Comparison of ENCODE assay signal across 8 cellular contexts in genomic region chr1:51330331-51331201, GRCh38. TPM values are rescaled to one million over a fixed set of nuclear protein-coding genes. Genes with fewer than 3 reads are reported as not detected.
DNase-seq lines count a peak whose midpoint lies in the region; ATAC-seq, FAIRE-seq and TF ChIP-seq lines count a peak whose summit lies in the region.

TSS of gene TTC39A (minus strand) at chr1:51330562. CDS start at chr1:51330477, 85 bp downstream.

- TF ChIP-seq CTCF in GM12878 (IDR thresholded peaks at IDR 0.05 in 2 of 3, conservative IDR thresholded peaks at IDR 0.05 in 1 of 3; ENCODE audit: control insufficient read depth in 2 of 3, extremely low read depth in 1 of 3, insufficient read depth in 1 of 3, low read depth in 3 of 3, low read length in 3 of 3), result no peak
- no peak for TF ChIP-seq CTCF in kidney (IDR thresholded peaks at IDR 0.05; ENCODE audit: borderline replicate concordance, extremely low read depth, insufficient read depth)
- no peak for TF ChIP-seq CTCF in testis (IDR thresholded peaks at IDR 0.05)
- no peak for TF ChIP-seq CTCF in GM10248 (IDR thresholded peaks at IDR 0.05; ENCODE audit: control extremely low read depth, extremely low read depth, low read depth, missing control alignments)

- H3K9me3 ChIP-seq in HAP-1, result no peaks in the 10 kb centered on the region
- H3K9me3 ChIP-seq in GM12878 (replicated peaks; ENCODE audit: control insufficient read depth, insufficient read depth, low read length), result no peaks in the 10 kb centered on the region
- H3K9me3 ChIP-seq in kidney (ENCODE audit: control insufficient read depth in 1 of 2, low read length in 2 of 2), result no peaks in the 10 kb centered on the region
- H3K9me3 ChIP-seq in testis, result no peaks in the 10 kb centered on the region

- in situ Hi-C loops in HAP-1 (cut with MboI; ENCODE audit: low sequenced_read_pairs), result no loop called here
- in situ Hi-C loops in GM12878 (cut with MboI), result no loop called here

- no peak for TF ChIP-seq EP300 in GM12878 (IDR thresholded peaks at IDR 0.05; ENCODE audit: borderline replicate concordance in 1 of 2, control insufficient read depth in 1 of 2, low read depth in 2 of 2, low read length in 2 of 2)

- no peak for TF ChIP-seq RAD21 in GM12878 (IDR thresholded peaks at IDR 0.05; ENCODE audit: insufficient read depth, low read depth, low read length)

- no TSS peak for BruUV-seq in GM12878 (replicated peaks; lab: Mats Ljungman, UMichigan)

- H3K4me2 ChIP-seq in GM12878 (ENCODE audit: control insufficient read depth, insufficient read depth), result peak within 1 kb of the TSS; percentile 77

- ATAC-seq in GM12878 (peak; percentile 22; the same call in 2 of the 3 replicates), HG03521 (IDR thresholded peaks at IDR 0.05; ENCODE audit: unreplicated experiment) (no peak)

- WGBS in GM12878 (ENCODE audit: insufficient coverage, insufficient replicate concordance, low lambda C conversion rate, missing lambda C conversion rate), result 2% methylated on average over 32 of the region's 87 CpGs
- 6 to 16% methylated on average over 15 to 60 of the region's 87 CpGs for WGBS in testis, 2 donors

- DNase-seq in AG20443 (ENCODE audit: low spot score), result peak; percentile 46
- DNase-seq in HAP-1 (ENCODE audit: low spot score in 2 of 2), result peak in 1 of 2 experiments; percentile 33
- DNase-seq in GM12878 (ENCODE audit: low read depth, low spot score), result no peak
- peak; percentile 76 for DNase-seq in kidney
- DNase-seq in testis, result no peak
- DNase-seq in GM10248 (ENCODE audit: extremely low spot score), result no peak
- no peak for DNase-seq in cortex of kidney (lab: John Stamatoyannopoulos, UW)

- peak within 1 kb of the TSS; percentile 51 for H2AFZ ChIP-seq in GM12878 (ENCODE audit: control insufficient read depth, low read depth, low read length)

- no peaks in the 10 kb centered on the region for H3K36me3 ChIP-seq in HAP-1 (replicated peaks)
- H3K36me3 ChIP-seq in GM12878 (ENCODE audit: control insufficient read depth in 2 of 2, insufficient read depth in 2 of 2, low read length in 1 of 2), result no peaks in the 10 kb centered on the region
- H3K36me3 ChIP-seq in kidney (ENCODE audit: control insufficient read depth in 1 of 2, insufficient read depth in 2 of 2, low read length in 2 of 2), result no peaks in the 10 kb centered on the region
- no peaks in the 10 kb centered on the region for H3K36me3 ChIP-seq in testis (ENCODE audit: low read depth, missing control alignments)

- SMC1A ChIA-PET in GM12878 (lab: Charles Lee; ENCODE audit: uncharacterized antibody, unreplicated experiment), result interaction anchor here (1.8 kb wide), 1 partner anchor 26 kb away, joined by 5 read pairs; no protein-coding TSS in a partner anchor

- TF ChIP-seq POLR2A in GM12878 (IDR thresholded peaks at IDR 0.05; ENCODE audit: low read depth, low read length) (no peak), testis (IDR thresholded peaks at IDR 0.05) (no peak)

- no peak for FAIRE-seq in GM12878 (lab: Jason Lieb, UNC)
- FAIRE-seq in kidney (lab: Jason Lieb, UNC), result no peak

- CTCF ChIA-PET in GM12878 (lab: Yijun Ruan, JAX) (interaction anchor here (0.7 to 1.6 kb wide), 2 partner anchors 34 to 532 kb away, joined by 4 to 6 read pairs; no protein-coding TSS in a partner anchor), GM10248 (lab: Yijun Ruan, JAX) (interaction anchor here (1.4 to 3.7 kb wide), 3 partner anchors 8 to 18 kb away, joined by 4 to 20 read pairs (median 6); no protein-coding TSS in a partner anchor)

- no peaks in the 10 kb centered on the region for H3K79me2 ChIP-seq in GM12878 (ENCODE audit: control insufficient read depth, insufficient read depth, low read length)

- RAD21 ChIA-PET in GM12878 (lab: Charles Lee; ENCODE audit: unreplicated experiment), result interaction anchor here (0.9 kb wide), 1 partner anchor 8 kb away, joined by 3 read pairs; no protein-coding TSS in a partner anchor

- H3K9ac ChIP-seq in GM12878 (ENCODE audit: control insufficient read depth, insufficient read depth, low read length) (no peak within 1 kb of the TSS), kidney (ENCODE audit: low read length in 2 of 2) (peak within 1 kb of the TSS; percentile 58 to 60)

- H3K27me3 ChIP-seq in HAP-1 (ENCODE audit: low read depth), result no peaks in the 10 kb centered on the region
- peaks cover 2 to 4% of the 10 kb centered on the region in 2 experiments; a peak in 3 of 4 replicates for H3K27me3 ChIP-seq in GM12878 (replicated peaks in 1 of 2; ENCODE audit: control insufficient read depth in 2 of 2, insufficient read depth in 2 of 2, low read length in 1 of 2)
- H3K27me3 ChIP-seq in testis, result no peaks in the 10 kb centered on the region

- H4K20me1 ChIP-seq in GM12878 (ENCODE audit: control insufficient read depth, insufficient read depth), result no peaks in the 10 kb centered on the region

- POLR2A ChIA-PET in GM12878 (lab: Charles Lee), result no interaction called here
- POLR2A ChIA-PET in GM10248 (lab: Yijun Ruan, JAX), result no interaction called here

- peaks cover 8% of the 10 kb centered on the region for H3K4me1 ChIP-seq in HAP-1
- peaks cover 9% of the 10 kb centered on the region for H3K4me1 ChIP-seq in GM12878 (ENCODE audit: control insufficient read depth, insufficient read depth, low read length)
- peaks cover 5 to 10% of the 10 kb centered on the region in 2 donors for H3K4me1 ChIP-seq in kidney (ENCODE audit: control insufficient read depth in 1 of 2, insufficient read depth in 1 of 2, low read depth in 1 of 2, low read length in 2 of 2)
- peaks cover 14% of the 10 kb centered on the region for H3K4me1 ChIP-seq in testis

- H3K27ac ChIP-seq in GM12878 (ENCODE audit: control insufficient read depth, insufficient read depth) (no peak within 1 kb of the TSS), kidney (ENCODE audit: low read depth in 2 of 2, low read length in 2 of 2) (peak within 1 kb of the TSS; percentile 63 to 69), testis (no peak within 1 kb of the TSS)

- H3K4me3 ChIP-seq in HAP-1 (peak within 1 kb of the TSS; percentile 34), GM12878 (peak within 1 kb of the TSS; percentile 47), kidney (ENCODE audit: low read length in 2 of 2) (peak within 1 kb of the TSS; percentile 63), testis (peak within 1 kb of the TSS; percentile 47 to 55)

- intact Hi-C loops in GM12878 (cut with micrococcal nuclease; ENCODE audit: unreplicated experiment) (no loop called here), kidney (cut with DNase I) (no loop called here), testis (cut with DNase I; ENCODE audit: low total_unique reads) (no loop called here)

TF ChIP-seq in GM12878, 131 proteins besides CTCF, POLR2A, EP300 and RAD21 (continues in another document):
- TF ChIP-seq ZNF207 (IDR thresholded peaks at IDR 0.05; ENCODE audit: borderline replicate concordance) (no peak), SIX5 (IDR thresholded peaks at IDR 0.05; ENCODE audit: low read depth, low read length, severe bottlenecking) (no peak), SMAD5 (IDR thresholded peaks at IDR 0.05; ENCODE audit: low read depth) (no peak), TCF3 (IDR thresholded peaks at IDR 0.05; ENCODE audit: borderline replicate concordance, insufficient read depth, low read depth, low read length) (no peak), TCF12 (IDR thresholded peaks at IDR 0.05; ENCODE audit: low read depth, low read length) (no peak), NFXL1 (IDR thresholded peaks at IDR 0.05; ENCODE audit: borderline replicate concordance) (no peak), SRF (IDR thresholded peaks at IDR 0.05; ENCODE audit: low read depth in 2 of 2, low read length in 2 of 2) (no peak), MLLT1 (IDR thresholded peaks at IDR 0.05) (no peak), FOXM1 (IDR thresholded peaks at IDR 0.05; ENCODE audit: low read depth, low read length) (no peak)
- TF ChIP-seq, protein P1, sequence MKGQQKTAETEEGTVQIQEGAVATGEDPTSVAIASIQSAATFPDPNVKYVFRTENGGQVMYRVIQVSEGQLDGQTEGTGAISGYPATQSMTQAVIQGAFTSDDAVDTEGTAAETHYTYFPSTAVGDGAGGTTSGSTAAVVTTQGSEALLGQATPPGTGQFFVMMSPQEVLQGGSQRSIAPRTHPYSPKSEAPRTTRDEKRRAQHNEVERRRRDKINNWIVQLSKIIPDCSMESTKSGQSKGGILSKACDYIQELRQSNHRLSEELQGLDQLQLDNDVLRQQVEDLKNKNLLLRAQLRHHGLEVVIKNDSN (IDR thresholded peaks at IDR 0.05; ENCODE audit: borderline replicate concordance, extremely low read length, insufficient read depth, low read depth, low read length), result no peak

RNA-seq across cellular contexts. Expression of gene TTC39A, which starts in this region (rescaled TPM):
- total RNA-seq in GM12878 (2013; cell fraction: nucleolus; rRNA removed), result 2.0 and 2.7 TPM in 2 replicates
- 0.82 and 1.6 TPM in 2 replicates for total RNA-seq in GM12878 (2014; rRNA removed)
- 1.3 and 1.4 TPM in 2 replicates for total RNA-seq in GM12878 (2014; rRNA removed; fragmentation: Illumina TruSeq; extraction: Trizol)
- 1.5 and 3.5 TPM in 2 replicates for total RNA-seq in GM12878 (2021)
- polyA plus RNA-seq in GM12878 (2011; ENCODE audit: low read depth), result 1.1 TPM
- 0.19 and 0.50 TPM in 2 replicates for polyA plus RNA-seq in GM12878 (2011; rRNA removed)
- 0.10 and 0.15 TPM in 2 replicates for polyA plus RNA-seq in GM12878 (2011; cell fraction: cytosol; rRNA removed)
- polyA plus RNA-seq in GM12878 (2011; cell fraction: nucleus; rRNA removed), result 0.18 and 0.48 TPM in 2 replicates
- 0.22 and 1.00 TPM in 2 replicates for polyA plus RNA-seq in GM12878 (2012)
- polyA plus RNA-seq in GM12878 (2014; fragmentation: Illumina TruSeq; extraction: Trizol), result 1.2 and 1.5 TPM in 2 replicates
- 1 to 10 TPM in 1 of 2 experiments, under 1 TPM in 1; 0.75 to 1.1 TPM for polyA plus RNA-seq in GM12878 (2014; fragmentation: Nextera tagmentation; extraction: Ambion mirVana)
- polyA plus RNA-seq in GM12878 (2014; rRNA removed), result 1.5 and 3.0 TPM in 2 replicates
- polyA plus RNA-seq in GM12878 (2016; fragmentation: Nextera tagmentation; extraction: Ambion mirVana), result under 1 TPM; 0.18 to 0.94 TPM
- 0.10 and 0.15 TPM in 2 replicates for polyA minus RNA-seq in GM12878 (2011; rRNA and poly(A)+ RNA removed)
- polyA minus RNA-seq in GM12878 (2011; cell fraction: cytosol; rRNA and poly(A)+ RNA removed), result not detected in 2 replicates
- polyA minus RNA-seq in GM12878 (2011; cell fraction: nucleus; rRNA and poly(A)+ RNA removed), result under 0.01 and 0.10 TPM in 2 replicates
- total RNA-seq in kidney, result 70.1 TPM
- polyA plus RNA-seq in kidney (ENCODE audit: insufficient read depth, low read depth, low replicate concordance), result 31.4 TPM
- total RNA-seq in testis, result 100 to 1,000 TPM in 1 of 2 donors, 10 to 100 TPM in 1; 64.7 to 121 TPM
- 120 TPM for polyA plus RNA-seq in testis (ENCODE audit: insufficient read depth, low read depth, low replicate concordance)

Comparison
In these comparisons a context has a peak if more than half of its experiments do, and no peak if none do; other contexts are left out.
1. RNA of gene TTC39A (total RNA-seq): 64.7 to 121 TPM in testis and 70.1 TPM in kidney (single experiment); 0.82 to 3.5 TPM in GM12878; every median in the first group is over 10 times any median in the second.
2. DNase-seq: peak in AG20443 (single experiment) and kidney (single experiment); none in GM12878 (single experiment), testis (single experiment), GM10248 (single experiment) and cortex of kidney (single experiment).
3. H3K27ac ChIP-seq: peak in kidney (2 of 2); none in GM12878 (single experiment) and testis (0 of 2).
4. Peak in every context shown above with its lines, with median percentiles within 50 percentile points of each other: H3K4me3 ChIP-seq.